8 cellular contexts compared by ENCODE assay signal in genomic region chr19:32224371-32225244, GRCh38.
DNase-seq lines count a peak whose midpoint lies in the region; ATAC-seq and TF ChIP-seq lines count a peak whose summit lies in the region.

No MANE protein-coding gene starts in this region.

- ATAC-seq in GM18511 (IDR thresholded peaks at IDR 0.05; ENCODE audit: unreplicated experiment): peak; percentile 56

- peak; percentile 62 for TF ChIP-seq CTCF in AG09319 (IDR thresholded peaks at IDR 0.05; ENCODE audit: low read depth, low read length)

- DNase-seq in AG09319 (ENCODE audit: extremely low read depth, low read depth) (no peak), LHCN-M2 (ENCODE audit: low read depth) (peak; percentile 33), cerebellar cortex (ENCODE audit: low spot score) (peak; percentile 40), left kidney (ENCODE audit: low read depth, low spot score) (peak; percentile 73), NK-92 (lab: John Stamatoyannopoulos, UW; ENCODE audit: unreplicated experiment) (no peak)
- peak; percentile 9 to 39 (median 21) for DNase-seq in activated CD4-positive, CD25-positive, alpha-beta regulatory T cell (lab: John Stamatoyannopoulos, UW)
- peak; percentile 64 to 73 for DNase-seq in stimulated activated CD4-positive, alpha-beta T cell treated with anti-CD3 and anti-CD28 coated beads, Interleukin-2, amount 100 ng/mL, for 48 hours

Comparison
In these comparisons a context has a peak if more than half of its experiments do, and no peak if none do; other contexts are left out.
1. DNase-seq: peak in LHCN-M2 (single experiment), activated CD4-positive, CD25-positive, alpha-beta regulatory T cell (4 of 4), cerebellar cortex (single experiment), left kidney (single experiment) and stimulated activated CD4-positive, alpha-beta T cell treated with anti-CD3 and anti-CD28 coated beads, Interleukin-2, amount 100 ng/mL, for 48 hours (2 of 2); none in AG09319 (single experiment) and NK-92 (single experiment).